ENCODE assay signal across 10 cellular contexts in genomic region chr3:173221010-173221409, GRCh38.
DNase-seq lines count a peak whose midpoint lies in the region; ATAC-seq and TF ChIP-seq lines count a peak whose summit lies in the region.
"Had no signal": no experiment of that assay in that cellular context is flagged by ENCODE, and none has a peak within 500 bp of the region (broad histone marks: within the 10 kb centered on the region; RNA-seq: fewer than 3 reads in every experiment).

No MANE protein-coding gene starts in this region.

- no peak for ATAC-seq in activated T-cell treated with anti-CD3 and anti-CD28 coated beads, Interleukin-2, amount 50 U/mL, for 4 hours
- no peak for ATAC-seq in stimulated activated naive CD8-positive, alpha-beta T cell treated with anti-CD3 and anti-CD28 coated beads, Interleukin-15, Interleukin-2, amounts not matched to agents 100 U/mL and 50 U/mL, for 24 hours

- no peak overlapping the region for H3K4me3 Mint-ChIP-seq in activated T-cell treated with anti-CD3 and anti-CD28 coated beads, Interleukin-2, amount 50 U/mL, for 4 hours

- DNase-seq in SIG-M5 treated with dmso at 0.1 percent for 504 hours (lab: John Stamatoyannopoulos, UW; ENCODE audit: unreplicated experiment) (peak; percentile 17), SIG-M5 (lab: John Stamatoyannopoulos, UW) (no peak), M059J (ENCODE audit: low read depth) (peak; percentile 26), T47D (ENCODE audit: low read depth in 1 of 2, low spot score in 1 of 2) (peak; percentile 19 to 69), retinal pigment epithelial cell (ENCODE audit: low read depth) (no peak)
- DNase-seq in stimulated activated CD4-positive, alpha-beta T cell treated with anti-CD3 and anti-CD28 coated beads, Interleukin-2, amount 100 ng/mL, for 24 hours = no peak
- DNase-seq in activated T-cell treated with anti-CD3 and anti-CD28 coated beads, Interleukin-2, amount 50 U/mL, for 4 hours = no peak
- no peak for DNase-seq in stimulated activated naive CD8-positive, alpha-beta T cell treated with anti-CD3 and anti-CD28 coated beads, Interleukin-15, Interleukin-2, amounts not matched to agents 100 U/mL and 50 U/mL, for 24 hours
- DNase-seq: activated T-cell treated with anti-CD3 and anti-CD28 coated beads, Interleukin-2, amount 50 U/mL, for 48 hours had no signal

- no peak overlapping the region for H3K4me3 ChIP-seq in retinal pigment epithelial cell (ENCODE audit: low read length)
- H3K4me3 ChIP-seq: BLaER1 treated with 17β-estradiol and CSF1 and Interleukin-3, amounts not matched to agents 10 nM and 100 nM had no signal

- peaks cover 7% of the 10 kb centered on the region for H3K9me3 Mint-ChIP-seq in activated T-cell treated with anti-CD3 and anti-CD28 coated beads, Interleukin-2, amount 50 U/mL, for 4 hours

- in situ Hi-C loops in T47D (cut with HindIII; ENCODE audit: low pct_unique_long_range_greater_than_20kb, low sequenced_read_pairs) = no loop called here

- TF ChIP-seq CTCF in retinal pigment epithelial cell (conservative IDR thresholded peaks at IDR 0.05; ENCODE audit: low read depth, low read length) = peak; percentile 56

- no peaks in the 10 kb centered on the region for H3K4me1 Mint-ChIP-seq in activated T-cell treated with anti-CD3 and anti-CD28 coated beads, Interleukin-2, amount 50 U/mL, for 4 hours (ENCODE audit: low read depth)

- no peaks in the 10 kb centered on the region for H3K36me3 Mint-ChIP-seq in activated T-cell treated with anti-CD3 and anti-CD28 coated beads, Interleukin-2, amount 50 U/mL, for 4 hours (ENCODE audit: insufficient read depth)

- no peaks in the 10 kb centered on the region for H3K27me3 Mint-ChIP-seq in activated T-cell treated with anti-CD3 and anti-CD28 coated beads, Interleukin-2, amount 50 U/mL, for 4 hours (ENCODE audit: low read depth)

Comparison
In these comparisons a context has a peak if more than half of its experiments do, and no peak if none do; other contexts are left out.
1. DNase-seq: peak in SIG-M5 treated with dmso at 0.1 percent for 504 hours (single experiment), M059J (single experiment) and T47D (2 of 2); none in SIG-M5 (single experiment), retinal pigment epithelial cell (single experiment), stimulated activated CD4-positive, alpha-beta T cell treated with anti-CD3 and anti-CD28 coated beads, Interleukin-2, amount 100 ng/mL, for 24 hours (0 of 2), activated T-cell treated with anti-CD3 and anti-CD28 coated beads, Interleukin-2, amount 50 U/mL, for 4 hours (single experiment) and stimulated activated naive CD8-positive, alpha-beta T cell treated with anti-CD3 and anti-CD28 coated beads, Interleukin-15, Interleukin-2, amounts not matched to agents 100 U/mL and 50 U/mL, for 24 hours (single experiment).